ENCODE assay signal across 19 cellular contexts in the genomic region with DNA sequence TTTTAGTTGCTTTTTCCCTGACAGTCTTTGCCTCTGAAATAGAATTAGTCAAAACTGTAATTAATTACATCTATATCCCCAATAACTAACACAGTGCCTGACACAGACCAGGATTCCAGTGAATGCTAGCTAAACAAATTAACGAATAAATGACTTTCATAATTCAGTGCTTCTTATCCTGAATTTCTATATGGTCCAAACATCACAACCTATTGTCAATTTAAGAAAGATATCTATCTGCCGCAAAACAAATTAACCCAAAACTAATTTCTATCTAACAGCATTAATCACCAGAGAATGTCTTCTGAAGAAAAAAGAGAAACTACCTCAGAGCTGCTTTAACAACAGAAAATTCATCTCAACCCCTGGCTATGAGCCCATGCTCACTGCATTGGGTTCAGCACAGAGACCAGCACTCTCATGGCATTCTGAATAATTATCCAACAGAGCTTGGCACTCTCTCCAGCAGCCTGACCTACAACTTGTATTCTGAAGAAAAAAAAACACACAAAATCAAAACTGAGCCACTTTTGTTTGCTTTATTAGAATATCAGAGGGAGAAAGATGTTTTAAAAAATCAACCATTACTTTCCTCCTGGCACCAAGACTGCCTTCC.
A peak's percentile ranks its signal among the peaks of the same experiment; 100 is the strongest.
DNase-seq lines count a peak whose midpoint lies in the region; ATAC-seq and TF ChIP-seq lines count a peak whose summit lies in the region.
"Had no signal": no experiment of that assay in that cellular context is flagged by ENCODE, and none has a peak within 500 bp of the region (broad histone marks: within the 10 kb centered on the region; RNA-seq: fewer than 3 reads in every experiment).

No MANE protein-coding gene starts in this region.

- intact Hi-C loops in lower lobe of right lung (cut with DNase I): no loop called here

- in situ Hi-C loops in G401 (cut with HindIII; ENCODE audit: low sequenced_read_pairs): no loop called here

- peak; percentile 47 for DNase-seq in Ammon's horn (ENCODE audit: low spot score)
- DNase-seq in G401 (ENCODE audit: low spot score): peak; percentile 28
- DNase-seq in globus pallidus (ENCODE audit: low spot score): peak; percentile 28
- peak; percentile 53 for DNase-seq in pons (ENCODE audit: low spot score)
- DNase-seq in NCI-H1105 treated with DMSO at 0.1 percent for 48 hours (lab: John Stamatoyannopoulos, UW): no peak
- no peak for DNase-seq in activated CD8-positive, alpha-beta memory T cell treated with anti-CD3 and anti-CD28 coated beads, Interleukin-2, amount 50 U/mL, for 48 hours
- no peak for DNase-seq in NCI-H524 (lab: John Stamatoyannopoulos, UW)
- no peak for DNase-seq in lower lobe of right lung
- DNase-seq: ACHN; Caco-2; CD4-positive, alpha-beta T cell; DMS79; GF-D8; GOT3; H7; HFFc6 had no signal

- no peaks in the 10 kb centered on the region for H3K9me3 ChIP-seq in lower lobe of right lung
- H3K9me3 ChIP-seq: Caco-2 had no signal

- no peaks in the 10 kb centered on the region for H3K4me1 ChIP-seq in lower lobe of right lung
- H3K4me1 ChIP-seq: Caco-2 had no signal

- H3K4me3 ChIP-seq in lower lobe of right lung: no peak overlapping the region

- no peak for ATAC-seq in lower lobe of right lung
- ATAC-seq: HCT116 had no signal

- H3K27me3 ChIP-seq in lower lobe of right lung (ENCODE audit: low read depth): no peaks in the 10 kb centered on the region

- no peak for TF ChIP-seq CTCF in lower lobe of right lung (IDR thresholded peaks at IDR 0.05)

- H3K27ac ChIP-seq in lower lobe of right lung: no peak overlapping the region
- H3K27ac ChIP-seq: C4-2B, HL-60 had no signal

- no peaks in the 10 kb centered on the region for H3K36me3 ChIP-seq in lower lobe of right lung

Comparison
In these comparisons a context has a peak if more than half of its experiments do, and no peak if none do; other contexts are left out.
1. DNase-seq: peak in Ammon's horn (single experiment), G401 (single experiment), globus pallidus (single experiment) and pons (single experiment); none in NCI-H1105 treated with DMSO at 0.1 percent for 48 hours (single experiment), activated CD8-positive, alpha-beta memory T cell treated with anti-CD3 and anti-CD28 coated beads, Interleukin-2, amount 50 U/mL, for 48 hours (single experiment), NCI-H524 (0 of 2) and lower lobe of right lung (single experiment).